ENCODE assay signal across 8 cellular contexts in the genomic region with DNA sequence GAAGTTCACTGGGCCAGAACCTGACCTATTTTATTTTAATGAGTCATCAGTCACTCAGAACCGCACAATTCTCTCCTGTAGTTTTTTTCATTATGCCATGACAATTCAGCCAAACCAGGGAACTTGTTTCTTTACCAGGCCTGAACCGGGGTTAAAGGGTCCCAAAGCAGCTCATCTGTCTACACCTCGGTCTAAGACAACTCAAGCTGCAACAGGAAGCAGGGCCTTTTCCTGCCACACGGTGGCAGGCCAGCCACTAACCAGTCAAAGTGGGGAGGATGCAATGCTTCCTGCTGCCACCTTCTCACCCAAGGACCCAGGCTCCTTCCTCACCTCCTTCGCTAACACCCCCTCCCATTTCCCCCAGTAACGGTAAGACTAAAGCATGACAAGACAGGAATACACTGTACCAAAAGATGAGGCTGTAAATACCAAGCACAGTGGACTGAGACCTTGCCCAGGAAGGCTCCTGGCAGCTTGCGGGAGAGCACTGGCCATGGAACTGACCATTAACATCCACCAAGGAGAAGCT. TPM values are rescaled to one million over a fixed set of nuclear protein-coding genes. Genes with fewer than 3 reads are reported as not detected.
DNase-seq lines count a peak whose midpoint lies in the region; ATAC-seq and TF ChIP-seq lines count a peak whose summit lies in the region.

No MANE protein-coding gene starts in this region.

- peaks cover 18% of the 10 kb centered on the region for H3K27me3 Mint-ChIP-seq in central memory CD8-positive, alpha-beta T cell

- TF ChIP-seq CTCF in LNCAP (IDR thresholded peaks at IDR 0.05) (peak; percentile 58), lower leg skin (IDR thresholded peaks at IDR 0.05) (peak in 1 of 3 donors; percentile 68)

- H3K4me3 Mint-ChIP-seq in central memory CD8-positive, alpha-beta T cell: no peak overlapping the region

- no peak for TF ChIP-seq POLR2A in lower leg skin (IDR thresholded peaks at IDR 0.05)

- ATAC-seq in GM21515 (IDR thresholded peaks at IDR 0.05; ENCODE audit: unreplicated experiment): peak; percentile 89
- peak; percentile 92 for ATAC-seq in central memory CD8-positive, alpha-beta T cell (replicated peaks; ENCODE audit: extremely low read depth, poor library complexity, severe bottlenecking)

- H3K9me3 Mint-ChIP-seq in central memory CD8-positive, alpha-beta T cell: no peaks in the 10 kb centered on the region

- no peak overlapping the region for H3K4me3 ChIP-seq in lower leg skin (ENCODE audit: low read depth, poor library complexity, severe bottlenecking)

- DNase-seq in DMS 273 (lab: John Stamatoyannopoulos, UW; ENCODE audit: unreplicated experiment) (peak; percentile 81), lower leg skin (ENCODE audit: low spot score in 2 of 2) (peak; percentile 29 to 89), GOT3 (lab: John Stamatoyannopoulos, UW) (no peak)
- peak; percentile 21 for DNase-seq in activated CD4-positive, CD25-positive, alpha-beta regulatory T cell treated with anti-CD3 and anti-CD28 coated beads, Interleukin-2, amount 50 U/mL, for 16 hours (ENCODE audit: low read depth, low spot score)
- peak; percentile 55 to 57 for DNase-seq in central memory CD8-positive, alpha-beta T cell (ENCODE audit: low spot score in 2 of 2)
- peak; percentile 8 for DNase-seq in stimulated activated CD8-positive, alpha-beta memory T cell treated with anti-CD3 and anti-CD28 coated beads, Interleukin-15, amount 100 ng/mL, for 24 hours (ENCODE audit: low read depth)

- H3K4me1 Mint-ChIP-seq in central memory CD8-positive, alpha-beta T cell: no peaks in the 10 kb centered on the region

- H3K36me3 Mint-ChIP-seq in central memory CD8-positive, alpha-beta T cell (ENCODE audit: insufficient read depth): no peaks in the 10 kb centered on the region

- 19 to 20% methylated on average over 7 of the region's 7 CpGs for WGBS in lower leg skin, 2 donors

- intact Hi-C loops in lower leg skin (cut with DNase I; ENCODE audit: low total_unique reads): loop anchor here (10.0 kb wide), 1 partner anchor 512 kb away; no protein-coding TSS in a partner anchor

- no peak overlapping the region for H3K27ac Mint-ChIP-seq in central memory CD8-positive, alpha-beta T cell (ENCODE audit: low read depth)

RNA-seq across cellular contexts. Expression of a gene that starts 56.7 kb away (rescaled TPM):
- total RNA-seq in lower leg skin: 10 to 100 TPM in 3 of 4 donors, 1 to 10 TPM in 1; 6.7 to 25.0 (median 16.7) TPM
